21 cellular contexts compared by ENCODE assay signal in the genomic region with DNA sequence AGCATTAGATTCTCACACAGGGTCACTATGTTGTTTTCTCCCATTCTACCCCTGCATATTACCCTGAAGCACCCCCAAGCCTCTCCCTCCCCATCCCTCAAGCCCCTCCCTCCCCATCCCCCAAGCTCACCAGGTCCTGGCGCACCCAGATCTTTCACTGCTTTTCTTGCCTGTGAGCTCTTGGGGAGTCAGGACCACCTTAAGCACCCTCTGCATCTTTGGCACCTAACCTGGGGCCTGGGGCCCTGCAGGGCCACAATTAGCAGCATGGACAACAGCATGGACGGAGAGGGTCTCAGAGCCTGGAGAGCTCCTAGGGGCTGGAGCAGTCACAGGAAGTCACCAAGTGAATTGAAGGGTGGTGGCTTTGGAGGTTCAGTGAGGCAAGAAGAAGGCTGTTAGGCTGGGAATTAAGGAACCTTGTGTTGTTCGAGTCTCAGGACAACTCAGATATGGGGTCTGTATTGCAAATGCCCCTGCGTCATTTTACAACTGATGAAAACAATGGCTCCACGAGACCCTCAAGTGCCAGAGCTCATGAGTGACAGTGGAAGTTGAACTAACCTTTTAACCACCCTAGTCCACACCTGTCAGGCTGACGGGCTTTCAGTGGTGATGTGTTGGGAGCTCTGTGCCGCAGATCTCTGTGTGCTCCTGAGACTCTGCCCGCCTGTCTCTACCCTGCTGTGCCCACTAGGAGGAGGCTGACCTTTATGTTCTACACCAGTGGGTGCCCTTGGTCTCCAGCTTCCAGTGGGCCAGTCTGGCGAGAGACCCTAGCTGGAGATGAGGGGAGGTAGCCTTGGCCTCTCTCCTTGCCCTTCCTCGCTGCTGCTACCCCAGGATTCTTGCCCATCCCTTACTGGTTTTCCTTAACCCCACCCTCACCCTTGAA.
DNase-seq lines count a peak whose midpoint lies in the region; ATAC-seq, FAIRE-seq and TF ChIP-seq lines count a peak whose summit lies in the region.
"Had no signal": no experiment of that assay in that cellular context is flagged by ENCODE, and none has a peak within 500 bp of the region (broad histone marks: within the 10 kb centered on the region; RNA-seq: fewer than 3 reads in every experiment).

No MANE protein-coding gene starts in this region.

- CTCF ChIA-PET in A549 (lab: Yijun Ruan, JAX): interaction anchor here (0.9 to 20.1 kb wide), 4 partner anchors 9 to 167 kb away, joined by 3 to 478 read pairs (median 3); no protein-coding TSS in a partner anchor

- H3K36me3 ChIP-seq in colonic mucosa: no peaks in the 10 kb centered on the region
- no peaks in the 10 kb centered on the region for H3K36me3 ChIP-seq in esophagus squamous epithelium
- H3K36me3 ChIP-seq: pancreas had no signal

- ATAC-seq in A549: peak in 1 of 2 experiments; percentile 13; a peak in 1 of 6 replicates
- no peak for ATAC-seq in natural killer cell treated with Interleukin-12 subunit alpha and Interleukin-12 subunit beta and Interleukin-15 and Interleukin-18, amount 100 ng/mL, for 72 hours
- ATAC-seq in GM19452 (IDR thresholded peaks at IDR 0.05; ENCODE audit: unreplicated experiment): no peak
- ATAC-seq: stimulated activated effector memory CD8-positive, alpha-beta T cell treated with anti-CD3 and anti-CD28 coated beads, Interleukin-12 subunit alpha, Interleukin-12 subunit beta, amount 100 ng/mL, for 72 hours; T-helper 17 cell had no signal

- H3K4me3 Mint-ChIP-seq in natural killer cell treated with Interleukin-12 subunit alpha and Interleukin-12 subunit beta and Interleukin-15 and Interleukin-18, amount 100 ng/mL, for 72 hours: no peak overlapping the region
- H3K4me3 Mint-ChIP-seq: activated naive CD4-positive, alpha-beta T cell treated with anti-CD3 and anti-CD28 coated beads, Interleukin-2, amount 10 ng/mL, durations not matched to agents 7 days and 5 days had no signal

- no peak for DNase-seq in A549 (ENCODE audit: low read depth in 1 of 2, low spot score in 1 of 2)
- no peak for DNase-seq in colonic mucosa
- DNase-seq in natural killer cell treated with Interleukin-12 subunit alpha and Interleukin-12 subunit beta and Interleukin-15 and Interleukin-18, amount 100 ng/mL, for 72 hours (ENCODE audit: low spot score): no peak
- DNase-seq in esophagus squamous epithelium (lab: John Stamatoyannopoulos, UW): no peak
- no peak for DNase-seq in medulla oblongata (ENCODE audit: extremely low spot score)
- no peak for DNase-seq in C1 segment of cervical spinal cord (lab: John Stamatoyannopoulos, UW)
- DNase-seq: activated CD4-positive, CD25-positive, alpha-beta regulatory T cell; activated CD8-positive, alpha-beta memory T cell treated with anti-CD3 and anti-CD28 coated beads, Interleukin-2, amount 50 U/mL, for 4 hours; activated naive CD4-positive, alpha-beta T cell treated with anti-CD3 and anti-CD28 coated beads, Interleukin-2, amount 10 ng/mL, durations not matched to agents 7 days and 5 days; DMS 273 treated with DMSO at 0.1 percent for 48 hours; KG1; NK-92 treated with Interleukin-12 subunit alpha and Interleukin-12 subunit beta, amount 100 ng/mL, for 24 hours; pancreas; Right ventricle myocardium superior; T-helper 17 cell had no signal

- TF ChIP-seq CTCF in A549 (IDR thresholded peaks at IDR 0.05) (no peak), GM12873 (IDR thresholded peaks at IDR 0.05; ENCODE audit: insufficient read depth, low read depth, low read length, missing control alignments) (peak; percentile 9), colonic mucosa (IDR thresholded peaks at IDR 0.05) (no peak), esophagus squamous epithelium (IDR thresholded peaks at IDR 0.05) (no peak)

- no peak for TF ChIP-seq EP300 in A549 (IDR thresholded peaks at IDR 0.05)

- H3K27me3 ChIP-seq in colonic mucosa: no peaks in the 10 kb centered on the region
- peaks cover 0 to 4% (median 0%) of the 10 kb centered on the region in 4 donors for H3K27me3 ChIP-seq in esophagus squamous epithelium
- H3K27me3 ChIP-seq: pancreas had no signal

- H3K9me3 Mint-ChIP-seq in natural killer cell treated with Interleukin-12 subunit alpha and Interleukin-12 subunit beta and Interleukin-15 and Interleukin-18, amount 100 ng/mL, for 72 hours: no peaks in the 10 kb centered on the region
- H3K9me3 Mint-ChIP-seq: activated naive CD4-positive, alpha-beta T cell treated with anti-CD3 and anti-CD28 coated beads, Interleukin-2, amount 10 ng/mL, durations not matched to agents 7 days and 5 days; stimulated activated effector memory CD8-positive, alpha-beta T cell treated with anti-CD3 and anti-CD28 coated beads, Interleukin-12 subunit alpha, Interleukin-12 subunit beta, amount 100 ng/mL, for 72 hours had no signal

- peak overlapping the region in 1 of 2 donors; percentile 41 for H3K9ac ChIP-seq in colonic mucosa (ENCODE audit: low read depth in 2 of 2, low read length in 2 of 2)

- H3K4me3 ChIP-seq in A549 (no peak overlapping the region), colonic mucosa (no peak overlapping the region), esophagus squamous epithelium (no peak overlapping the region)
- H3K4me3 ChIP-seq: pancreas, skin epidermis had no signal

- peak overlapping the region; percentile 70 for H3K4me2 ChIP-seq in A549

- peak overlapping the region; percentile 74 to 78 for H3K27ac Mint-ChIP-seq in natural killer cell treated with Interleukin-12 subunit alpha and Interleukin-12 subunit beta and Interleukin-15 and Interleukin-18, amount 100 ng/mL, for 72 hours

- H3K9me3 ChIP-seq in A549 (no peaks in the 10 kb centered on the region), colonic mucosa (no peaks in the 10 kb centered on the region), esophagus squamous epithelium (no peaks in the 10 kb centered on the region)
- H3K9me3 ChIP-seq: pancreas had no signal

- POLR2A ChIA-PET in A549 (lab: Yijun Ruan, JAX): no interaction called here

- TF ChIP-seq POLR2A in A549 (IDR thresholded peaks at IDR 0.05; ENCODE audit: low read length) (no peak), esophagus squamous epithelium (IDR thresholded peaks at IDR 0.05) (no peak)

- FAIRE-seq in A549 (lab: Jason Lieb, UNC): no peak
- FAIRE-seq: bronchial epithelial cell, frontal cortex, pancreas had no signal

- WGBS in A549 (ENCODE audit: missing lambda C conversion rate): 89% methylated on average over 9 of the region's 10 CpGs
- 87 to 94% methylated on average over 6 to 9 of the region's 10 CpGs for WGBS in esophagus squamous epithelium, 2 donors

- peaks cover 99% of the 10 kb centered on the region for H3K4me1 ChIP-seq in A549
- H3K4me1 ChIP-seq in colonic mucosa: peaks cover 4% of the 10 kb centered on the region
- peaks cover 10 to 44% (median 11%) of the 10 kb centered on the region in 3 donors for H3K4me1 ChIP-seq in esophagus squamous epithelium

- peaks cover 56 to 61% of the 10 kb centered on the region in 2 donors for H3K4me1 Mint-ChIP-seq in natural killer cell treated with Interleukin-12 subunit alpha and Interleukin-12 subunit beta and Interleukin-15 and Interleukin-18, amount 100 ng/mL, for 72 hours (ENCODE audit: low read depth in 2 of 2)

- H3K36me3 Mint-ChIP-seq in natural killer cell treated with Interleukin-12 subunit alpha and Interleukin-12 subunit beta and Interleukin-15 and Interleukin-18, amount 100 ng/mL, for 72 hours: no peaks in the 10 kb centered on the region

- no peak for TF ChIP-seq RAD21 in A549 (conservative IDR thresholded peaks at IDR 0.05 in 1 of 2, IDR thresholded peaks at IDR 0.05 in 1 of 2)

- H3K27ac ChIP-seq in A549 (peak overlapping the region; percentile 29 to 74; a peak in 5 of 6 replicates), colonic mucosa (peak overlapping the region; percentile 53), esophagus squamous epithelium (peak overlapping the region in 1 of 4 donors; percentile 7)

- intact Hi-C loops in colonic mucosa (cut with DNase I) (loop anchor here (10.0 kb wide), 1 partner anchor 141 kb away; no protein-coding TSS in a partner anchor), esophagus squamous epithelium (cut with DNase I) (loop anchor here (5.0 kb wide), 1 partner anchor 168 kb away; no protein-coding TSS in a partner anchor)

- no peaks in the 10 kb centered on the region for H3K27me3 Mint-ChIP-seq in natural killer cell treated with Interleukin-12 subunit alpha and Interleukin-12 subunit beta and Interleukin-15 and Interleukin-18, amount 100 ng/mL, for 72 hours
- H3K27me3 Mint-ChIP-seq: activated naive CD4-positive, alpha-beta T cell treated with anti-CD3 and anti-CD28 coated beads, Interleukin-2, amount 10 ng/mL, durations not matched to agents 7 days and 5 days; T-helper 17 cell had no signal

TF ChIP-seq in A549, 52 proteins besides CTCF, POLR2A, EP300 and RAD21 (continues in another document):
- TF ChIP-seq NPAS2 (CRISPR knock-in tag; IDR thresholded peaks at IDR 0.05; ENCODE audit: borderline replicate concordance) (no peak), ZSCAN20 (CRISPR knock-in tag; IDR thresholded peaks at IDR 0.05) (no peak), FOSB (CRISPR knock-in tag; IDR thresholded peaks at IDR 0.05) (no peak), MYC (IDR thresholded peaks at IDR 0.05; ENCODE audit: borderline replicate concordance, low read length) (no peak), CHD2 (IDR thresholded peaks at IDR 0.05; ENCODE audit: low read length, partially characterized antibody) (no peak), CBX8 (IDR thresholded peaks at IDR 0.05) (no peak), GATA3 (IDR thresholded peaks at IDR 0.05; ENCODE audit: borderline replicate concordance) (no peak), TP53 (CRISPR knock-in tag; IDR thresholded peaks at IDR 0.05) (no peak), HDAC2 (IDR thresholded peaks at IDR 0.05) (no peak), RCOR1 (IDR thresholded peaks at IDR 0.05; ENCODE audit: low read depth, low read length) (no peak)
- TF ChIP-seq, protein P1, sequence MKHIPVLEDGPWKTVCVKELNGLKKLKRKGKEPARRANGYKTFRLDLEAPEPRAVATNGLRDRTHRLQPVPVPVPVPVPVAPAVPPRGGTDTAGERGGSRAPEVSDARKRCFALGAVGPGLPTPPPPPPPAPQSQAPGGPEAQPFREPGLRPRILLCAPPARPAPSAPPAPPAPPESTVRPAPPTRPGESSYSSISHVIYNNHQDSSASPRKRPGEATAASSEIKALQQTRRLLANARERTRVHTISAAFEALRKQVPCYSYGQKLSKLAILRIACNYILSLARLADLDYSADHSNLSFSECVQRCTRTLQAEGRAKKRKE (CRISPR knock-in tag; IDR thresholded peaks at IDR 0.05; ENCODE audit: low read depth): no peak
- TF ChIP-seq, protein P2, sequence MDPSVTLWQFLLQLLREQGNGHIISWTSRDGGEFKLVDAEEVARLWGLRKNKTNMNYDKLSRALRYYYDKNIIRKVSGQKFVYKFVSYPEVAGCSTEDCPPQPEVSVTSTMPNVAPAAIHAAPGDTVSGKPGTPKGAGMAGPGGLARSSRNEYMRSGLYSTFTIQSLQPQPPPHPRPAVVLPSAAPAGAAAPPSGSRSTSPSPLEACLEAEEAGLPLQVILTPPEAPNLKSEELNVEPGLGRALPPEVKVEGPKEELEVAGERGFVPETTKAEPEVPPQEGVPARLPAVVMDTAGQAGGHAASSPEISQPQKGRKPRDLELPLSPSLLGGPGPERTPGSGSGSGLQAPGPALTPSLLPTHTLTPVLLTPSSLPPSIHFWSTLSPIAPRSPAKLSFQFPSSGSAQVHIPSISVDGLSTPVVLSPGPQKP (IDR thresholded peaks at IDR 0.05; ENCODE audit: low read depth, low read length): no peak
